In the genomic region with DNA sequence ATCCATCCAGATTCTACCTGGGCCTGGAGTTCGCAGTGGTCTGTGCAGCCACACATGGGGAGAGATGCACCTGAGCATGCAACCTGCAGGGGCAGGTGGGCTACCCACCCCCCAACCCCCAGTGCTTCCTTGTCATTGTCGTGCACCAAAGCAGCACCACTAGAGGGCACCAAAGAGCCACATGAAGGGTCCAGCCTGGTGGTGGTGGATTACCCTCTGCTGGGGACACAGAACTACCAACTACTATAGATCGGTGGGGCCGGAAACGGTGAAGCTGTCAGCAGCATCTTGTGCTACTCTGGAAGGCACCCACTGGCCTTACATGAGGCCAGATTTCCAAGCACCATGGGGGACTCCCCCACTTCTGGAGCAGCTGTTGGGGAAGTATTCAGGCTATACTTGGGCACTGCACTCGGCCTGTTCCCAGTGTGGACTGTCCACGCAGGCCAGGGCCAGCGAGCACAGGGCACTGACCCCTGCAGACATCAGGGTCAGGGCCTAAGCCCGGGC, we compare ENCODE assay signal across 9 cellular contexts.
A peak's percentile ranks its signal among the peaks of the same experiment; 100 is the strongest.
DNase-seq lines count a peak whose midpoint lies in the region; ATAC-seq and TF ChIP-seq lines count a peak whose summit lies in the region.
"Had no signal": no experiment of that assay in that cellular context is flagged by ENCODE, and none has a peak within 500 bp of the region (broad histone marks: within the 10 kb centered on the region; RNA-seq: fewer than 3 reads in every experiment).

No MANE protein-coding gene starts in this region.

- H3K9me2 ChIP-seq in GM23248 (ENCODE audit: insufficient read depth): no peaks in the 10 kb centered on the region

- DNase-seq in DMS114 treated with DMSO at 0.1 percent for 48 hours (lab: John Stamatoyannopoulos, UW; ENCODE audit: unreplicated experiment) (peak; percentile 44), GM23248 (peak; percentile 88), MV-4-11 (lab: John Stamatoyannopoulos, UW) (peak; percentile 79), SIG-M5 (lab: John Stamatoyannopoulos, UW) (peak; percentile 2), foreskin melanocyte (peak; percentile 73), osteoblast (ENCODE audit: insufficient read length, low spot score, missing footprints) (peak; percentile 96), thoracic aorta (ENCODE audit: low spot score) (peak; percentile 15)
- DNase-seq in activated T-helper 2 cell treated with anti-CD3 and anti-CD28 coated beads, Interferon-gamma antibody, Interleukin-2, Interleukin-4, amounts not matched to agents 10 μg/mL and 5 μg/mL and 100 μg/mL, durations not matched to agents 14 hours and 24 hours and 36 hours (ENCODE audit: low spot score): peak; percentile 65

- H3K36me3 ChIP-seq in GM23248 (ENCODE audit: low read depth) (no peaks in the 10 kb centered on the region), osteoblast (ENCODE audit: insufficient read depth, low read length) (no peaks in the 10 kb centered on the region), thoracic aorta (no peaks in the 10 kb centered on the region)

- H3K27me3 ChIP-seq in GM23248 (replicated peaks; ENCODE audit: insufficient read depth): no peaks in the 10 kb centered on the region
- no peaks in the 10 kb centered on the region for H3K27me3 ChIP-seq in osteoblast (ENCODE audit: insufficient read depth, low read length)
- H3K27me3 ChIP-seq in thoracic aorta (replicated peaks; ENCODE audit: insufficient read depth): no peaks in the 10 kb centered on the region

- peaks cover 2% of the 10 kb centered on the region for H3K4me1 Mint-ChIP-seq in activated T-helper 2 cell treated with anti-CD3 and anti-CD28 coated beads, Interferon-gamma antibody, Interleukin-2, Interleukin-4, amounts not matched to agents 10 μg/mL and 5 μg/mL and 100 μg/mL, durations not matched to agents 14 hours and 24 hours and 36 hours (ENCODE audit: low read depth)

- H3K9ac ChIP-seq in GM23248: no peak overlapping the region

- H3K27ac ChIP-seq in GM23248 (no peak overlapping the region), osteoblast (ENCODE audit: low read depth, low read length) (no peak overlapping the region), thoracic aorta (no peak overlapping the region)

- H3K79me2 ChIP-seq in GM23248 (ENCODE audit: insufficient read depth): no peaks in the 10 kb centered on the region
- H3K79me2 ChIP-seq in osteoblast (ENCODE audit: insufficient read depth, low read length): no peaks in the 10 kb centered on the region

- peaks cover 35% of the 10 kb centered on the region for H3K4me1 ChIP-seq in GM23248 (ENCODE audit: insufficient read depth)
- H3K4me1 ChIP-seq in osteoblast (ENCODE audit: insufficient read depth, low read length): peaks cover 6% of the 10 kb centered on the region
- H3K4me1 ChIP-seq in thoracic aorta (ENCODE audit: control insufficient read depth in 1 of 2, low read depth in 2 of 2): no peaks in the 10 kb centered on the region

- H2AFZ ChIP-seq in GM23248 (no peak overlapping the region), osteoblast (ENCODE audit: low read length) (no peak overlapping the region)

- ATAC-seq in thoracic aorta (ENCODE audit: insufficient number of reproducible peaks, low FRiP score, low read depth): no peak

- no peak overlapping the region for H3K27ac Mint-ChIP-seq in activated T-helper 2 cell treated with anti-CD3 and anti-CD28 coated beads, Interferon-gamma antibody, Interleukin-2, Interleukin-4, amounts not matched to agents 10 μg/mL and 5 μg/mL and 100 μg/mL, durations not matched to agents 14 hours and 24 hours and 36 hours
- H3K27ac Mint-ChIP-seq: activated naive CD8-positive, alpha-beta T cell had no signal

- intact Hi-C loops in activated T-helper 2 cell treated with anti-CD3 and anti-CD28 coated beads, Interferon-gamma antibody, Interleukin-2, Interleukin-4, amounts not matched to agents 10 μg/mL and 5 μg/mL and 100 μg/mL, durations not matched to agents 14 hours and 24 hours and 36 hours (cut with micrococcal nuclease): loop anchor here (1.0 kb wide), 2 partner anchors 461 to 476 kb away; no protein-coding TSS in a partner anchor

- H3K4me2 ChIP-seq in GM23248 (ENCODE audit: unreplicated experiment): no peak overlapping the region
- H3K4me2 ChIP-seq in osteoblast (ENCODE audit: insufficient read depth, low read length): no peak overlapping the region

- H3K4me3 Mint-ChIP-seq in activated T-helper 2 cell treated with anti-CD3 and anti-CD28 coated beads, Interferon-gamma antibody, Interleukin-2, Interleukin-4, amounts not matched to agents 10 μg/mL and 5 μg/mL and 100 μg/mL, durations not matched to agents 14 hours and 24 hours and 36 hours (ENCODE audit: low read depth): no peak overlapping the region
- H3K4me3 Mint-ChIP-seq: activated naive CD8-positive, alpha-beta T cell had no signal

- H3K4me3 ChIP-seq in GM23248 (no peak overlapping the region), osteoblast (ENCODE audit: insufficient read depth, low read length) (no peak overlapping the region), thoracic aorta (no peak overlapping the region)

- H3K27me3 Mint-ChIP-seq in activated T-helper 2 cell treated with anti-CD3 and anti-CD28 coated beads, Interferon-gamma antibody, Interleukin-2, Interleukin-4, amounts not matched to agents 10 μg/mL and 5 μg/mL and 100 μg/mL, durations not matched to agents 14 hours and 24 hours and 36 hours (ENCODE audit: low read depth): peaks cover 4% of the 10 kb centered on the region
- H3K27me3 Mint-ChIP-seq: activated naive CD8-positive, alpha-beta T cell had no signal

- no peaks in the 10 kb centered on the region for H4K20me1 ChIP-seq in GM23248 (ENCODE audit: insufficient read depth)
- no peaks in the 10 kb centered on the region for H4K20me1 ChIP-seq in osteoblast (ENCODE audit: insufficient read depth, low read length)

- TF ChIP-seq CTCF in osteoblast (IDR thresholded peaks at IDR 0.05; ENCODE audit: extremely low read depth, low read depth, low read length): peak; percentile 97
- peak; percentile 85 for TF ChIP-seq CTCF in thoracic aorta (IDR thresholded peaks at IDR 0.05)

- 42% methylated on average over 8 to 9 of the region's 9 CpGs for WGBS in GM23248 (ENCODE audit: low coverage in 1 of 2, low lambda C conversion rate in 2 of 2, missing lambda C conversion rate in 2 of 2), 2 experiments

- no peaks in the 10 kb centered on the region for H3K9me3 Mint-ChIP-seq in activated T-helper 2 cell treated with anti-CD3 and anti-CD28 coated beads, Interferon-gamma antibody, Interleukin-2, Interleukin-4, amounts not matched to agents 10 μg/mL and 5 μg/mL and 100 μg/mL, durations not matched to agents 14 hours and 24 hours and 36 hours

- in situ Hi-C loops in GM23248 (cut with MboI): loop anchor here (5.0 kb wide), 1 partner anchor 457 kb away; no protein-coding TSS in a partner anchor

- H3K9me3 ChIP-seq in GM23248 (ENCODE audit: low read depth) (no peaks in the 10 kb centered on the region), osteoblast (ENCODE audit: low read depth, low read length) (no peaks in the 10 kb centered on the region), thoracic aorta (no peaks in the 10 kb centered on the region)

- no peaks in the 10 kb centered on the region for H3K36me3 Mint-ChIP-seq in activated T-helper 2 cell treated with anti-CD3 and anti-CD28 coated beads, Interferon-gamma antibody, Interleukin-2, Interleukin-4, amounts not matched to agents 10 μg/mL and 5 μg/mL and 100 μg/mL, durations not matched to agents 14 hours and 24 hours and 36 hours (ENCODE audit: low read depth)
- H3K36me3 Mint-ChIP-seq: activated naive CD8-positive, alpha-beta T cell had no signal

- H3F3A ChIP-seq in GM23248 (ENCODE audit: insufficient read depth): peaks cover 15% of the 10 kb centered on the region

Comparison
In these comparisons a context has a peak if more than half of its experiments do, and no peak if none do; other contexts are left out.
1. DNase-seq: peak in every context shown above with its lines; median percentile 96 in osteoblast; 88 in GM23248; 79 in MV-4-11; 73 in foreskin melanocyte; 65 in activated T-helper 2 cell treated with anti-CD3 and anti-CD28 coated beads, Interferon-gamma antibody, Interleukin-2, Interleukin-4, amounts not matched to agents 10 μg/mL and 5 μg/mL and 100 μg/mL, durations not matched to agents 14 hours and 24 hours and 36 hours; 44 in DMS114 treated with DMSO at 0.1 percent for 48 hours; 15 in thoracic aorta; 2 in SIG-M5.